ENCODE assay signal across 8 cellular contexts in the genomic region with DNA sequence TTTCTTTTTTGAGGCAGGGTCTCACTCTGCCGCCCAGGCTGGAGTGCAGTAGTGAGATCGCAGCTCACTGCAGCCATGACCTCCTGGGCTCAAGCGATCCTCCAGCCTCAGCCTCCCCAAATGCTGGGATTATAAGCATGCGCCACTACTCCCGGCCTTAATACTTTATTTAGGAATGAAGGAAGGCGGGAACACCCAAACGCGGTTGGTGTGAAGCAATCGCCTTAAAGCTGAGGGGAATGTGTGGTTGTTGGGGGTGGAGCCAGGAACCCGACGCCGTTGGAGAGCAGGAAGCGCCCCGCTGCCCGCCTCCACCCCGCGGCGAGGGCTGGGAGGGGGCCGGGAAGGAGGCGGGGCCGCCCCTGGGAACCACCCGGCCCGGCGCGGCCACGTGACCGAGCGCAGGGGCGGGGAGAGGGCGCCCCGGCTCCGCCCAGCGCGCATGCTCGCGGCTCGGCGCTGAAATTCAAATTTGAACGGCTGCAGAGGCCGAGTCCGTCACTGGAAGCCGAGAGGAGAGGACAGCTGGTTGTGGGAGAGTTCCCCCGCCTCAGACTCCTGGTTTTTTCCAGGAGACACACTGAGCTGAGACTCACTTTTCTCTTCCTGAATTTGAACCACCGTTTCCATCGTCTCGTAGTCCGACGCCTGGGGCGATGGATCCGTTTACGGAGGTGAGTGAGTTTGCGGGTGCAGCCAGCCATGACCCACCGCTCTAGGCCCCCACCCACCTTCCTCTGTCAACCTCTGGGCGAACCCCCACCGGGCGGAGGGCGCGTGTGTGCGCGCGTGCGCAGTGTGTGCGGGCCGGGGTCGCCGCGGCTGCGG. TPM values are rescaled to one million over a fixed set of nuclear protein-coding genes. Genes with fewer than 3 reads are reported as not detected.
DNase-seq lines count a peak whose midpoint lies in the region; ATAC-seq and TF ChIP-seq lines count a peak whose summit lies in the region.

A gene with protein sequence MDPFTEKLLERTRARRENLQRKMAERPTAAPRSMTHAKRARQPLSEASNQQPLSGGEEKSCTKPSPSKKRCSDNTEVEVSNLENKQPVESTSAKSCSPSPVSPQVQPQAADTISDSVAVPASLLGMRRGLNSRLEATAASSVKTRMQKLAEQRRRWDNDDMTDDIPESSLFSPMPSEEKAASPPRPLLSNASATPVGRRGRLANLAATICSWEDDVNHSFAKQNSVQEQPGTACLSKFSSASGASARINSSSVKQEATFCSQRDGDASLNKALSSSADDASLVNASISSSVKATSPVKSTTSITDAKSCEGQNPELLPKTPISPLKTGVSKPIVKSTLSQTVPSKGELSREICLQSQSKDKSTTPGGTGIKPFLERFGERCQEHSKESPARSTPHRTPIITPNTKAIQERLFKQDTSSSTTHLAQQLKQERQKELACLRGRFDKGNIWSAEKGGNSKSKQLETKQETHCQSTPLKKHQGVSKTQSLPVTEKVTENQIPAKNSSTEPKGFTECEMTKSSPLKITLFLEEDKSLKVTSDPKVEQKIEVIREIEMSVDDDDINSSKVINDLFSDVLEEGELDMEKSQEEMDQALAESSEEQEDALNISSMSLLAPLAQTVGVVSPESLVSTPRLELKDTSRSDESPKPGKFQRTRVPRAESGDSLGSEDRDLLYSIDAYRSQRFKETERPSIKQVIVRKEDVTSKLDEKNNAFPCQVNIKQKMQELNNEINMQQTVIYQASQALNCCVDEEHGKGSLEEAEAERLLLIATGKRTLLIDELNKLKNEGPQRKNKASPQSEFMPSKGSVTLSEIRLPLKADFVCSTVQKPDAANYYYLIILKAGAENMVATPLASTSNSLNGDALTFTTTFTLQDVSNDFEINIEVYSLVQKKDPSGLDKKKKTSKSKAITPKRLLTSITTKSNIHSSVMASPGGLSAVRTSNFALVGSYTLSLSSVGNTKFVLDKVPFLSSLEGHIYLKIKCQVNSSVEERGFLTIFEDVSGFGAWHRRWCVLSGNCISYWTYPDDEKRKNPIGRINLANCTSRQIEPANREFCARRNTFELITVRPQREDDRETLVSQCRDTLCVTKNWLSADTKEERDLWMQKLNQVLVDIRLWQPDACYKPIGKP (plus strand): TSS at position 492 of the 828 bp plus-strand sequence. CDS start 165 bp downstream, at position 657.

- H2BK15ac ChIP-seq in IMR-90 (ENCODE audit: low read depth, low read length) = peak within 1 kb of the TSS; percentile 49; the same call in 1 of the 3 replicates

- TF ChIP-seq CTCF in IMR-90 (conservative IDR thresholded peaks at IDR 0.05; ENCODE audit: low read depth, low read length) (no peak), PC-3 (conservative IDR thresholded peaks at IDR 0.05; ENCODE audit: low read depth, low read length) (no peak)

- H3K14ac ChIP-seq in IMR-90 (replicated peaks; ENCODE audit: low read depth, low read length) = peak within 1 kb of the TSS; percentile 86

- H3K79me1 ChIP-seq in IMR-90 (ENCODE audit: low read depth in 1 of 2, low read length in 2 of 2) = no peaks in the 10 kb centered on the region

- H3K9ac ChIP-seq in IMR-90 (ENCODE audit: low read depth, low read length) = peak within 1 kb of the TSS; percentile 64
- H3K9ac ChIP-seq in PC-3 (ENCODE audit: low read length) = peak within 1 kb of the TSS; percentile 99
- H3K9ac ChIP-seq in mucosa of stomach (ENCODE audit: low read length) = peak within 1 kb of the TSS; percentile 71

- H4K91ac ChIP-seq in IMR-90 (ENCODE audit: insufficient read depth, low read depth, low read length) = peak within 1 kb of the TSS; percentile 83

- no peaks in the 10 kb centered on the region for H3K9me3 Mint-ChIP-seq in activated T-cell treated with anti-CD3 and anti-CD28 coated beads, Interleukin-2, amount 50 U/mL, for 24 hours

- peak; percentile 92 for DNase-seq in DMS153 (lab: John Stamatoyannopoulos, UW)
- DNase-seq in IMR-90 = peak; percentile 89
- DNase-seq in PC-3 = peak; percentile 94
- peak; percentile 91 for DNase-seq in activated T-cell treated with anti-CD3 and anti-CD28 coated beads, Interleukin-2, amount 50 U/mL, for 24 hours
- DNase-seq in stimulated activated CD8-positive, alpha-beta memory T cell treated with anti-CD3 and anti-CD28 coated beads, Interleukin-4, amount 100 ng/mL, for 4 hours (ENCODE audit: low read depth in 2 of 2, low spot score in 1 of 2) = peak; percentile 60 to 66

- peak within 1 kb of the TSS; percentile 94 for H3K4me3 Mint-ChIP-seq in activated T-cell treated with anti-CD3 and anti-CD28 coated beads, Interleukin-2, amount 50 U/mL, for 24 hours

- peaks cover 12% of the 10 kb centered on the region for H3K36me3 Mint-ChIP-seq in activated T-cell treated with anti-CD3 and anti-CD28 coated beads, Interleukin-2, amount 50 U/mL, for 24 hours (ENCODE audit: low read depth)

- peak within 1 kb of the TSS; percentile 90 for H3K4ac ChIP-seq in IMR-90 (ENCODE audit: low read depth, low read length)

- H2AK5ac ChIP-seq in IMR-90 (ENCODE audit: low read depth, low read length) = peak within 1 kb of the TSS; percentile 57

- H2BK120ac ChIP-seq in IMR-90 (ENCODE audit: low read depth, low read length) = peak within 1 kb of the TSS; percentile 75

- H3K4me2 ChIP-seq in IMR-90 (ENCODE audit: low read depth, low read length) (peak within 1 kb of the TSS; percentile 92), PC-3 (ENCODE audit: low read length) (peak within 1 kb of the TSS; percentile 91)

- peak within 1 kb of the TSS; percentile 95 for H2BK5ac ChIP-seq in IMR-90 (ENCODE audit: low read depth, low read length, poor library complexity, severe bottlenecking)

- no TSS peak for BruUV-seq in IMR-90 (replicated peaks; lab: Mats Ljungman, UMichigan)
- no TSS peak for BruUV-seq in PC-3 (replicated peaks; lab: Mats Ljungman, UMichigan)

- H3K27ac Mint-ChIP-seq in activated T-cell treated with anti-CD3 and anti-CD28 coated beads, Interleukin-2, amount 50 U/mL, for 24 hours = peak within 1 kb of the TSS; percentile 89

- peak within 1 kb of the TSS; percentile 42 for H2AK9ac ChIP-seq in IMR-90 (replicated peaks; ENCODE audit: low read depth, low read length, poor library complexity)

- H3K4me3 ChIP-seq in IMR-90 (ENCODE audit: insufficient read depth, low read depth, low read length) = peak within 1 kb of the TSS; percentile 58
- H3K4me3 ChIP-seq in PC-3 (ENCODE audit: low read length) = peak within 1 kb of the TSS; percentile 90
- H3K4me3 ChIP-seq in esophagus (ENCODE audit: low read depth in 1 of 2, low read length in 2 of 2) = peak within 1 kb of the TSS; percentile 70 to 85
- H3K4me3 ChIP-seq in mucosa of stomach (ENCODE audit: low read length) = peak within 1 kb of the TSS; percentile 98

- peak within 1 kb of the TSS; percentile 94 for H2AFZ ChIP-seq in IMR-90 (replicated peaks; ENCODE audit: low read length, poor library complexity)
- H2AFZ ChIP-seq in PC-3 (ENCODE audit: low read length) = peak within 1 kb of the TSS; percentile 88

- dilution Hi-C loops in IMR-90 (cut with HindIII; ENCODE audit: low sequenced_read_pairs, unreplicated experiment) = no loop called here

- H3K4me1 ChIP-seq in IMR-90 (ENCODE audit: control insufficient read depth, insufficient read depth, low read length) (peaks cover 9% of the 10 kb centered on the region), PC-3 (ENCODE audit: insufficient read depth, low read length) (peaks cover 35% of the 10 kb centered on the region), esophagus (ENCODE audit: control insufficient read depth in 2 of 2, insufficient read depth in 2 of 2, low read length in 1 of 2) (peaks cover 0 to 2% of the 10 kb centered on the region in 2 donors), mucosa of stomach (ENCODE audit: control insufficient read depth, insufficient read depth, low read length) (peaks cover 7% of the 10 kb centered on the region)

- peaks cover 3% of the 10 kb centered on the region; the same call in 1 of the 2 replicates for H3K9me1 ChIP-seq in IMR-90 (ENCODE audit: insufficient read depth, low read length)

- 0% methylated on average over 8 of the region's 68 CpGs; no CpG with 5 or more reads in 1 of the 2 experiments for WGBS in IMR-90 (ENCODE audit: extremely low coverage in 2 of 2, insufficient read length in 1 of 2), 2 experiments
- WGBS in esophagus, 2 donors = 3 to 4% methylated on average over 64 to 68 of the region's 68 CpGs

- ATAC-seq in GM21528 (IDR thresholded peaks at IDR 0.05; ENCODE audit: low FRiP score, unreplicated experiment) = peak; percentile 77
- ATAC-seq in IMR-90 (ENCODE audit: low read depth) = peak; percentile 88
- ATAC-seq in PC-3 = peak; percentile 68

- no peaks in the 10 kb centered on the region for H3K9me2 ChIP-seq in PC-3 (replicated peaks; ENCODE audit: low read length)

- H3K27me3 Mint-ChIP-seq in activated T-cell treated with anti-CD3 and anti-CD28 coated beads, Interleukin-2, amount 50 U/mL, for 24 hours = peaks cover 7% of the 10 kb centered on the region

- in situ Hi-C loops in IMR-90 (cut with MboI; ENCODE audit: low sequenced_read_pairs) = no loop called here

- POLR2A ChIA-PET in IMR-90 (lab: Charles Lee; ENCODE audit: unreplicated experiment) (no interaction called here), PC-3 (lab: Charles Lee; ENCODE audit: unreplicated experiment) (no interaction called here)

- H4K5ac ChIP-seq in IMR-90 (ENCODE audit: low read depth, low read length) = peak within 1 kb of the TSS; percentile 36

- peak within 1 kb of the TSS; percentile 75; the same call in 1 of the 2 replicates for H2BK20ac ChIP-seq in IMR-90 (ENCODE audit: low read depth, low read length)

- intact Hi-C loops in IMR-90 (cut with micrococcal nuclease) = no loop called here
- intact Hi-C loops in PC-3 (cut with micrococcal nuclease) = loop anchor here (2.0 kb wide), 2 partner anchors 23 to 237 kb away; partner anchors contain the start of gene EEPD1

- CTCF ChIA-PET in IMR-90 (lab: Yijun Ruan, JAX) = interaction anchor here (1.0 kb wide), 1 partner anchor 41 kb away, joined by 3 read pairs; no protein-coding TSS in a partner anchor
- CTCF ChIA-PET in PC-3 (lab: Charles Lee) = no interaction called here

- H3K36me3 ChIP-seq in IMR-90 (ENCODE audit: control insufficient read depth, insufficient read depth, low read length) (no peaks in the 10 kb centered on the region), PC-3 (ENCODE audit: low read depth, low read length) (peaks cover 15% of the 10 kb centered on the region), esophagus (ENCODE audit: control insufficient read depth in 2 of 2, insufficient read depth in 2 of 2, low read length in 1 of 2) (no peaks in the 10 kb centered on the region), mucosa of stomach (ENCODE audit: control insufficient read depth, insufficient read depth, low read length) (no peaks in the 10 kb centered on the region)

- peak within 1 kb of the TSS; percentile 97 for H3K56ac ChIP-seq in IMR-90 (ENCODE audit: extremely low read depth, insufficient read depth, low read length)

- H3K9me3 ChIP-seq in IMR-90 (ENCODE audit: control insufficient read depth, insufficient read depth, low read length) (no peaks in the 10 kb centered on the region), PC-3 (ENCODE audit: low read length) (no peaks in the 10 kb centered on the region), esophagus (ENCODE audit: control insufficient read depth in 2 of 2, insufficient read depth in 1 of 2, low read depth in 1 of 2, low read length in 1 of 2) (no peaks in the 10 kb centered on the region), mucosa of stomach (ENCODE audit: control insufficient read depth, low read length) (no peaks in the 10 kb centered on the region)

- peaks cover 49% of the 10 kb centered on the region for H3K79me2 ChIP-seq in PC-3 (ENCODE audit: low read length)

- peak; percentile 74; the same call in 1 of the 2 replicates for TF ChIP-seq POLR2A in IMR-90 (IDR thresholded peaks at IDR 0.05; ENCODE audit: low read depth, low read length)

- H3F3A ChIP-seq in PC-3 (ENCODE audit: low read length, unreplicated experiment) = peaks cover 6% of the 10 kb centered on the region

- H4K20me1 ChIP-seq in IMR-90 (ENCODE audit: insufficient read depth, low read length) = no peaks in the 10 kb centered on the region
- peaks cover 35% of the 10 kb centered on the region for H4K20me1 ChIP-seq in PC-3 (ENCODE audit: low read length)

- peak within 1 kb of the TSS; percentile 60 to 87 for H4K8ac ChIP-seq in IMR-90 (ENCODE audit: low read depth in 2 of 2, low read length in 2 of 2)

- H3K4me1 Mint-ChIP-seq in activated T-cell treated with anti-CD3 and anti-CD28 coated beads, Interleukin-2, amount 50 U/mL, for 24 hours (ENCODE audit: low read depth) = peaks cover 26% of the 10 kb centered on the region

- TF ChIP-seq RAD21 in IMR-90 (IDR thresholded peaks at IDR 0.05; ENCODE audit: low read length) = no peak

- H3K18ac ChIP-seq in IMR-90 (ENCODE audit: low read depth, low read length) = peak within 1 kb of the TSS; percentile 52

- peak within 1 kb of the TSS; percentile 86 for H3K23ac ChIP-seq in IMR-90 (ENCODE audit: low read depth, low read length)

- H3K27ac ChIP-seq in IMR-90 (ENCODE audit: insufficient read depth, low read length) (peak within 1 kb of the TSS; percentile 72), PC-3 (ENCODE audit: low read length) (peak within 1 kb of the TSS; percentile 96), esophagus (ENCODE audit: low read depth in 2 of 2, low read length in 1 of 2) (peak within 1 kb of the TSS; percentile 75 to 92)

- H3K27me3 ChIP-seq in IMR-90 (ENCODE audit: control insufficient read depth, insufficient read depth, low read length) (no peaks in the 10 kb centered on the region), PC-3 (ENCODE audit: low read length) (no peaks in the 10 kb centered on the region), esophagus (ENCODE audit: control insufficient read depth in 1 of 2, insufficient read depth in 2 of 2, low read length in 2 of 2) (no peaks in the 10 kb centered on the region), mucosa of stomach (ENCODE audit: control insufficient read depth, insufficient read depth, low read length) (no peaks in the 10 kb centered on the region)

RNA-seq across cellular contexts. Expression of the gene that starts here (rescaled TPM):
- total RNA-seq in IMR-90 (2012; rRNA removed) (209 and 276 TPM in 2 replicates), PC-3 (2014; rRNA removed) (110 and 111 TPM in 2 replicates)
- polyA plus RNA-seq in IMR-90 (2012; rRNA removed) (50.9 and 60.5 TPM in 2 replicates), esophagus (10 to 100 TPM; 11.2 to 16.0 TPM)
- polyA plus RNA-seq in IMR-90 (2012; cell fraction: cytosol; rRNA removed) = 4.1 and 7.7 TPM in 2 replicates
- 16.9 and 102 TPM in 2 replicates for polyA plus RNA-seq in IMR-90 (2012; cell fraction: nucleus; rRNA removed; ENCODE audit: low replicate concordance)

Comparison
In these comparisons a context has a peak if more than half of its experiments do, and no peak if none do; other contexts are left out.
1. Peak in every context shown above with its lines: DNase-seq, ATAC-seq, H3K4me3 ChIP-seq and H3K27ac ChIP-seq.